Comparison of ENCODE assay signal across 18 cellular contexts in genomic region chr10:45348196-45348765, GRCh38. TPM values are rescaled to one million over a fixed set of nuclear protein-coding genes. Genes with fewer than 3 reads are reported as not detected.
"Had no signal": no experiment of that assay in that cellular context is flagged by ENCODE, and none has a peak within 500 bp of the region (broad histone marks: within the 10 kb centered on the region; RNA-seq: fewer than 3 reads in every experiment).

No MANE protein-coding gene starts in this region.

RNA-seq across cellular contexts. Expression of gene ALOX5, which starts 25.7 kb away (rescaled TPM):
- total RNA-seq: lung microvascular endothelial cell, myocyte had no signal
- polyA plus RNA-seq: keratinocyte, mammary epithelial cell had no signal

RNA-seq across cellular contexts. Expression of gene OR13A1, which starts 32.9 kb away (rescaled TPM):
- total RNA-seq: kidney, kidney epithelial cell, left cardiac atrium, left colon, left lobe of liver, left lung, left ventricle myocardium inferior, left ventricle myocardium superior, lower lobe of right lung, lung microvascular endothelial cell, mammary epithelial cell, mucosa of descending colon, mucosa of gallbladder, myocyte had no signal
- polyA plus RNA-seq: hepatocyte, immature natural killer cell, keratinocyte, liver, mammary epithelial cell had no signal
